In the genomic region with DNA sequence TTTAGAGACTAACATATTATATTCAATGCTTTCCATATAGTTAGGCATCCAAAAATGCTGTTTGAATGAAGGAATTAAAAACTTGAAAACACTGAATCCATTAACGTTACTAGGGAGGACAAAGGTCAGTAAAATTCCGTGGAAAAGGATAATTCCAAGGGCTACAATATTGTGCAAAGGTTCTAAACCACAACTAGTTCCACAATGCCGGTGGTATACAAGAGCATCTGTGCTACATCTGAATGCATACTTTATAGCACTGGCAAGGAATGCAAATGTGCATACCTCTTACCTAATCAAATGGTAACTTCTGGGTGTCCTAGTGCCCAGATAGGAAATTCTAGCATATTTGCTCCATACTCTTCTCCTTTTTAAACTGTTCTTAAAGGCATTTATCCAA, we compare ENCODE assay signal across 1 cellular context.
TF ChIP-seq lines count a peak whose summit lies in the region.

No MANE protein-coding gene starts in this region.

TF ChIP-seq in HCT116, 20 proteins besides CTCF, POLR2A, EP300 and RAD21:
- no peak for TF ChIP-seq FOSL1 (IDR thresholded peaks at IDR 0.05; ENCODE audit: low read depth)
- no peak for TF ChIP-seq TCF7L2 (IDR thresholded peaks at IDR 0.05; ENCODE audit: borderline replicate concordance, extremely low read depth, insufficient read depth, insufficient read length)
- TF ChIP-seq CEBPB (IDR thresholded peaks at IDR 0.05; ENCODE audit: low read depth), result no peak
- no peak for TF ChIP-seq ZFX (IDR thresholded peaks at IDR 0.05)
- no peak for TF ChIP-seq POLR2AphosphoS5 (IDR thresholded peaks at IDR 0.05; ENCODE audit: low read depth, low read length)
- no peak for TF ChIP-seq SIN3A (IDR thresholded peaks at IDR 0.05; ENCODE audit: low read depth)
- TF ChIP-seq YY1 (IDR thresholded peaks at IDR 0.05; ENCODE audit: extremely low read depth, insufficient replicate concordance, low read depth, low read length), result no peak
- TF ChIP-seq ZNF274 (IDR thresholded peaks at IDR 0.05; ENCODE audit: low read depth, low read length), result no peak
- no peak for TF ChIP-seq ATF3 (IDR thresholded peaks at IDR 0.05)
- TF ChIP-seq EGR1 (IDR thresholded peaks at IDR 0.05; ENCODE audit: low read depth), result no peak
- no peak for TF ChIP-seq CBX3 (IDR thresholded peaks at IDR 0.05; ENCODE audit: low read depth)
- no peak for TF ChIP-seq REST (IDR thresholded peaks at IDR 0.05; ENCODE audit: low read depth)
- no peak for TF ChIP-seq ELF1 (IDR thresholded peaks at IDR 0.05; ENCODE audit: borderline replicate concordance, low read depth)
- no peak for TF ChIP-seq EZH2 (IDR thresholded peaks at IDR 0.05)
- TF ChIP-seq SRF (IDR thresholded peaks at IDR 0.05; ENCODE audit: low read depth), result no peak
- TF ChIP-seq EZH2phosphoT487 (IDR thresholded peaks at IDR 0.05; ENCODE audit: borderline replicate concordance), result no peak
- TF ChIP-seq SP1 (IDR thresholded peaks at IDR 0.05; ENCODE audit: low read depth), result no peak
- TF ChIP-seq JUND (IDR thresholded peaks at IDR 0.05), result no peak
- no peak for TF ChIP-seq MAX (IDR thresholded peaks at IDR 0.05)
